Comparison of ENCODE assay signal across 17 cellular contexts in genomic region chr2:20538308-20539132, GRCh38.
DNase-seq lines count a peak whose midpoint lies in the region; ATAC-seq, FAIRE-seq and TF ChIP-seq lines count a peak whose summit lies in the region.
"Had no signal": no experiment of that assay in that cellular context is flagged by ENCODE, and none has a peak within 500 bp of the region (broad histone marks: within the 10 kb centered on the region; RNA-seq: fewer than 3 reads in every experiment).

No MANE protein-coding gene starts in this region.

- peak overlapping the region in 1 of 2 donors; percentile 21 for H3K4me3 ChIP-seq in kidney (ENCODE audit: low read length in 2 of 2)
- H3K4me3 ChIP-seq: ascending aorta, skin epidermis had no signal

- H3K36me3 ChIP-seq in kidney (ENCODE audit: control insufficient read depth in 1 of 2, insufficient read depth in 2 of 2, low read length in 2 of 2) = no peaks in the 10 kb centered on the region
- H3K36me3 ChIP-seq: ascending aorta had no signal

- ATAC-seq in stimulated activated effector memory CD8-positive, alpha-beta T cell treated with anti-CD3 and anti-CD28 coated beads, Interleukin-12 subunit alpha, Interleukin-12 subunit beta, amount 100 ng/mL, for 72 hours = no peak
- no peak for ATAC-seq in GM21423 (IDR thresholded peaks at IDR 0.05; ENCODE audit: unreplicated experiment)

- peaks cover 12 to 19% of the 10 kb centered on the region in 2 donors for H3K4me1 ChIP-seq in kidney (ENCODE audit: control insufficient read depth in 1 of 2, insufficient read depth in 1 of 2, low read depth in 1 of 2, low read length in 2 of 2)

- peak overlapping the region in 1 of 2 donors; percentile 62 for H3K9ac ChIP-seq in kidney (ENCODE audit: low read length in 2 of 2)

- no peak for FAIRE-seq in kidney (lab: Jason Lieb, UNC)

- peak overlapping the region; percentile 88 for H3K27ac Mint-ChIP-seq in stimulated activated effector memory CD8-positive, alpha-beta T cell treated with anti-CD3 and anti-CD28 coated beads, Interleukin-12 subunit alpha, Interleukin-12 subunit beta, amount 100 ng/mL, for 72 hours
- H3K27ac Mint-ChIP-seq: activated CD4-positive, alpha-beta memory T cell treated with anti-CD3 and anti-CD28 coated beads for 36 hours; dendritic cell treated with granulocyte-macrophage colony-stimulating factor and Interleukin-4, amounts not matched to agents 40 ng/mL and 50 ng/mL, for 4 days had no signal

- TF ChIP-seq CTCF in kidney (IDR thresholded peaks at IDR 0.05; ENCODE audit: borderline replicate concordance, extremely low read depth, insufficient read depth) (no peak), GM10266 (IDR thresholded peaks at IDR 0.05; ENCODE audit: control insufficient read depth, insufficient read depth, low read depth, missing control alignments) (no peak)

- DNase-seq in NCI-H2196 (lab: John Stamatoyannopoulos, UW; ENCODE audit: unreplicated experiment) (peak; percentile 40), NCI-H2196 treated with DMSO at 0.1 percent for 48 hours (lab: John Stamatoyannopoulos, UW; ENCODE audit: unreplicated experiment) (no peak), NCI-H69 (lab: John Stamatoyannopoulos, UW) (peak; percentile 30), kidney (no peak), GM10266 (ENCODE audit: extremely low spot score) (no peak), DMS153 treated with DMSO at 0.1 percent for 48 hours (lab: John Stamatoyannopoulos, UW; ENCODE audit: unreplicated experiment) (no peak)
- DNase-seq in stimulated activated effector memory CD8-positive, alpha-beta T cell treated with anti-CD3 and anti-CD28 coated beads, Interleukin-12 subunit alpha, Interleukin-12 subunit beta, amount 100 ng/mL, for 72 hours (ENCODE audit: low spot score in 2 of 2) = no peak
- DNase-seq: ACHN; activated CD4-positive, alpha-beta memory T cell treated with anti-CD3 and anti-CD28 coated beads for 36 hours; activated effector memory CD4-positive, alpha-beta T cell treated with Interleukin-2 at 50 U/mL for 16 hours; Calu3; MM.1S; SIG-M5 had no signal

- peak overlapping the region; percentile 88 to 91 for H3K27ac ChIP-seq in kidney (ENCODE audit: low read depth in 2 of 2, low read length in 2 of 2)
- H3K27ac ChIP-seq: ascending aorta had no signal

- peak overlapping the region; percentile 18 for H3K4me3 Mint-ChIP-seq in stimulated activated effector memory CD8-positive, alpha-beta T cell treated with anti-CD3 and anti-CD28 coated beads, Interleukin-12 subunit alpha, Interleukin-12 subunit beta, amount 100 ng/mL, for 72 hours
- H3K4me3 Mint-ChIP-seq: activated CD4-positive, alpha-beta memory T cell treated with anti-CD3 and anti-CD28 coated beads for 36 hours; dendritic cell treated with granulocyte-macrophage colony-stimulating factor and Interleukin-4, amounts not matched to agents 40 ng/mL and 50 ng/mL, for 4 days had no signal

- H3K4me1 Mint-ChIP-seq in stimulated activated effector memory CD8-positive, alpha-beta T cell treated with anti-CD3 and anti-CD28 coated beads, Interleukin-12 subunit alpha, Interleukin-12 subunit beta, amount 100 ng/mL, for 72 hours = peaks cover 26% of the 10 kb centered on the region

- intact Hi-C loops in kidney (cut with DNase I) = no loop called here

- H3K36me3 Mint-ChIP-seq in stimulated activated effector memory CD8-positive, alpha-beta T cell treated with anti-CD3 and anti-CD28 coated beads, Interleukin-12 subunit alpha, Interleukin-12 subunit beta, amount 100 ng/mL, for 72 hours = no peaks in the 10 kb centered on the region
- H3K36me3 Mint-ChIP-seq: activated CD4-positive, alpha-beta memory T cell treated with anti-CD3 and anti-CD28 coated beads for 36 hours had no signal

- no peaks in the 10 kb centered on the region for H3K9me3 ChIP-seq in kidney (ENCODE audit: control insufficient read depth in 1 of 2, low read length in 2 of 2)
- H3K9me3 ChIP-seq: ascending aorta had no signal

- no peaks in the 10 kb centered on the region for H3K9me3 Mint-ChIP-seq in stimulated activated effector memory CD8-positive, alpha-beta T cell treated with anti-CD3 and anti-CD28 coated beads, Interleukin-12 subunit alpha, Interleukin-12 subunit beta, amount 100 ng/mL, for 72 hours
- H3K9me3 Mint-ChIP-seq: activated CD4-positive, alpha-beta memory T cell treated with anti-CD3 and anti-CD28 coated beads for 36 hours; dendritic cell treated with granulocyte-macrophage colony-stimulating factor and Interleukin-4, amounts not matched to agents 40 ng/mL and 50 ng/mL, for 4 days had no signal

Comparison
In these comparisons a context has a peak if more than half of its experiments do, and no peak if none do; other contexts are left out.
1. DNase-seq: peak in NCI-H2196 (single experiment) and NCI-H69 (single experiment); none in NCI-H2196 treated with DMSO at 0.1 percent for 48 hours (single experiment), kidney (single experiment), stimulated activated effector memory CD8-positive, alpha-beta T cell treated with anti-CD3 and anti-CD28 coated beads, Interleukin-12 subunit alpha, Interleukin-12 subunit beta, amount 100 ng/mL, for 72 hours (0 of 2), GM10266 (single experiment) and DMS153 treated with DMSO at 0.1 percent for 48 hours (single experiment).